ENCODE assay signal across 8 cellular contexts in the genomic region with DNA sequence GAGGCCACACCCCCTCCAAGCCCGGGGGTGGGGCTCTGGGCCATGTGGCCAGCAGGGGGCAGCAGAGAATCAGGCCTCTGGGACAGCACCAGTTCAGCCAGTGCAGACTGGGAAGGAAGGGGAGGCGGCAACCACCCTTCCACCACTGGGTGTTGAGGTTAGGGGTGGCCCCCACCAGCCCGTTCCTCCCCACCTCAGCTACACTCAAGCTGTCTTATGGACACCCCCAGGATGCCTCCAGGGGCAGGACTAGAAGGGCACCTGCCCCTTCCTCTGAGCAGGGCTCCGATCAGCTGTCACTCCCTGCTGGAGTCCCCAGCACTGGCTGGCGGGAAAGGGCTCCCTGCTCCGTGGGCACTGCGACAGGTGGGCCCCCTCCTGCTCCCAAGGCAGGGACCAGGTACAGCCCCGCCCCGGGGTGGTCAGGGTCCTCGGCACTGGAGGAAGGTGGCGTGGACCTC. TPM values are rescaled to one million over a fixed set of nuclear protein-coding genes. Genes with fewer than 3 reads are reported as not detected.
DNase-seq lines count a peak whose midpoint lies in the region; ATAC-seq, FAIRE-seq and TF ChIP-seq lines count a peak whose summit lies in the region.

No MANE protein-coding gene starts in this region.

- H3K9ac ChIP-seq in IMR-90 (ENCODE audit: low read depth, low read length) = no peak overlapping the region

- no peaks in the 10 kb centered on the region; the same call in 1 of the 2 replicates for H4K20me1 ChIP-seq in IMR-90 (ENCODE audit: insufficient read depth, low read length)

- H3K23ac ChIP-seq in IMR-90 (ENCODE audit: low read depth, low read length) = no peak overlapping the region

- H3K9me1 ChIP-seq in IMR-90 (ENCODE audit: insufficient read depth, low read length) = no peaks in the 10 kb centered on the region

- no peaks in the 10 kb centered on the region for H3K9me3 Mint-ChIP-seq in T-helper 2 cell treated with Interferon-gamma antibody and Interleukin-4, amounts not matched to agents 5 μg/mL and 100 μg/mL, for 36 hours

- WGBS in IMR-90 (ENCODE audit: extremely low coverage in 2 of 2, insufficient read length in 1 of 2), 2 experiments = no CpG with 5 or more reads among the region's 11 CpGs
- WGBS in right cardiac atrium = 59% methylated on average over 11 of the region's 11 CpGs
- 54 to 70% (median 62%) methylated on average over 10 to 11 of the region's 11 CpGs for WGBS in small intestine, 3 donors

- no peak overlapping the region for H3K56ac ChIP-seq in IMR-90 (ENCODE audit: extremely low read depth, insufficient read depth, low read length)

- CTCF ChIA-PET in IMR-90 (lab: Yijun Ruan, JAX) = interaction anchor here (0.6 to 2.3 kb wide), 4 partner anchors 22 to 106 kb away, joined by 3 to 12 read pairs (median 3); a partner anchor contains a TSS

- dilution Hi-C loops in IMR-90 (cut with HindIII; ENCODE audit: low sequenced_read_pairs, unreplicated experiment) = no loop called here

- no peak overlapping the region for H2AFZ ChIP-seq in IMR-90 (replicated peaks; ENCODE audit: low read length, poor library complexity)

- peak; percentile 97 for DNase-seq in GM03348 (ENCODE audit: low spot score)
- peak; percentile 69 for DNase-seq in IMR-90
- peak; percentile 80 for DNase-seq in T-helper 2 cell treated with Interferon-gamma antibody and Interleukin-4, amounts not matched to agents 5 μg/mL and 100 μg/mL, for 36 hours (ENCODE audit: low spot score)
- peak; percentile 41 for DNase-seq in amniotic stem cell (lab: John Stamatoyannopoulos, UW)
- peak; percentile 90 to 95 (median 95) for DNase-seq in right cardiac atrium
- peak; percentile 84 for DNase-seq in small intestine
- DNase-seq in cortex of kidney (lab: John Stamatoyannopoulos, UW) = no peak

- H2BK120ac ChIP-seq in IMR-90 (ENCODE audit: low read depth, low read length) = no peak overlapping the region

- H3K36me3 ChIP-seq in IMR-90 (ENCODE audit: control insufficient read depth, insufficient read depth, low read length) (peaks cover 53% of the 10 kb centered on the region), small intestine (ENCODE audit: control insufficient read depth in 2 of 2, insufficient read depth in 2 of 2, low read length in 2 of 2) (peaks cover 0 to 14% of the 10 kb centered on the region in 2 donors)

- H2BK15ac ChIP-seq in IMR-90 (ENCODE audit: low read depth, low read length) = no peak overlapping the region

- H3K9me3 ChIP-seq in IMR-90 (ENCODE audit: control insufficient read depth, insufficient read depth, low read length) = no peaks in the 10 kb centered on the region
- no peaks in the 10 kb centered on the region for H3K9me3 ChIP-seq in right cardiac atrium (ENCODE audit: control insufficient read depth, low read length)
- H3K9me3 ChIP-seq in small intestine (ENCODE audit: control insufficient read depth, low read depth) = no peaks in the 10 kb centered on the region

- TF ChIP-seq CTCF in IMR-90 (conservative IDR thresholded peaks at IDR 0.05; ENCODE audit: low read depth, low read length) = peak; percentile 97

- H3K4me3 ChIP-seq in IMR-90 (ENCODE audit: insufficient read depth, low read depth, low read length) (no peak overlapping the region), right cardiac atrium (ENCODE audit: low read length) (no peak overlapping the region), small intestine (ENCODE audit: low read depth in 1 of 2, low read length in 2 of 2) (no peak overlapping the region)

- H3K27me3 ChIP-seq in IMR-90 (ENCODE audit: control insufficient read depth, insufficient read depth, low read length) (no peaks in the 10 kb centered on the region), right cardiac atrium (ENCODE audit: control insufficient read depth, insufficient read depth) (no peaks in the 10 kb centered on the region), small intestine (ENCODE audit: control insufficient read depth in 2 of 2, insufficient read depth in 2 of 2, low read length in 2 of 2) (no peaks in the 10 kb centered on the region)

- H3K4me1 Mint-ChIP-seq in T-helper 2 cell treated with Interferon-gamma antibody and Interleukin-4, amounts not matched to agents 5 μg/mL and 100 μg/mL, for 36 hours (ENCODE audit: low read depth) = no peaks in the 10 kb centered on the region

- no peak overlapping the region for H3K27ac Mint-ChIP-seq in T-helper 2 cell treated with Interferon-gamma antibody and Interleukin-4, amounts not matched to agents 5 μg/mL and 100 μg/mL, for 36 hours

- H4K5ac ChIP-seq in IMR-90 (ENCODE audit: low read depth, low read length) = no peak overlapping the region

- H3K36me3 Mint-ChIP-seq in T-helper 2 cell treated with Interferon-gamma antibody and Interleukin-4, amounts not matched to agents 5 μg/mL and 100 μg/mL, for 36 hours (ENCODE audit: low read depth) = no peaks in the 10 kb centered on the region

- 0 out of 2 replicates have a peak, but pooled peaks cover 2% of the 10 kb centered on the region for H3K4me1 ChIP-seq in IMR-90 (ENCODE audit: control insufficient read depth, insufficient read depth, low read length)
- H3K4me1 ChIP-seq in right cardiac atrium (ENCODE audit: control insufficient read depth, insufficient read depth, low read length) = no peaks in the 10 kb centered on the region
- no peaks in the 10 kb centered on the region for H3K4me1 ChIP-seq in small intestine (ENCODE audit: control insufficient read depth in 2 of 2, insufficient read depth in 1 of 2, low read depth in 1 of 2, low read length in 1 of 2)

- in situ Hi-C loops in IMR-90 (cut with MboI; ENCODE audit: low sequenced_read_pairs) = loop anchor here (10.0 kb wide), 2 partner anchors 107 to 247 kb away; a partner anchor contains a TSS

- intact Hi-C loops in IMR-90 (cut with micrococcal nuclease) (loop anchor here (1.0 kb wide), 3 partner anchors 106 to 244 kb away; a partner anchor contains a TSS), right cardiac atrium (cut with DNase I) (loop anchor here in 3 of 4 donors (2.0 to 10.0 kb wide), 4 partner anchors 101 to 247 kb away; a partner anchor contains a TSS)

- H4K8ac ChIP-seq in IMR-90 (ENCODE audit: low read depth in 2 of 2, low read length in 2 of 2) = no peak overlapping the region

- no peak overlapping the region for H3K14ac ChIP-seq in IMR-90 (replicated peaks; ENCODE audit: low read depth, low read length)

- H2BK20ac ChIP-seq in IMR-90 (ENCODE audit: low read depth, low read length) = no peak overlapping the region

- no peak overlapping the region for H3K18ac ChIP-seq in IMR-90 (ENCODE audit: low read depth, low read length)

- no TSS peak for BruUV-seq in IMR-90 (replicated peaks; lab: Mats Ljungman, UMichigan)

- H2AK5ac ChIP-seq in IMR-90 (ENCODE audit: low read depth, low read length) = no peak overlapping the region

- H3K4me3 Mint-ChIP-seq in T-helper 2 cell treated with Interferon-gamma antibody and Interleukin-4, amounts not matched to agents 5 μg/mL and 100 μg/mL, for 36 hours = no peak overlapping the region

- H3K4me2 ChIP-seq in IMR-90 (ENCODE audit: low read depth, low read length) = no peak overlapping the region

- no peak overlapping the region for H4K91ac ChIP-seq in IMR-90 (ENCODE audit: insufficient read depth, low read depth, low read length)

- H3K27ac ChIP-seq in IMR-90 (ENCODE audit: insufficient read depth, low read length) (no peak overlapping the region), right cardiac atrium (ENCODE audit: low read length) (no peak overlapping the region), small intestine (ENCODE audit: low read depth in 1 of 2, low read length in 1 of 2) (no peak overlapping the region)

- ATAC-seq in GM21526 (IDR thresholded peaks at IDR 0.05; ENCODE audit: low FRiP score, unreplicated experiment) (peak; percentile 74), IMR-90 (ENCODE audit: low read depth) (peak; percentile 99), right cardiac atrium (peak; percentile 83 to 86)

- no peaks in the 10 kb centered on the region for H3K27me3 Mint-ChIP-seq in T-helper 2 cell treated with Interferon-gamma antibody and Interleukin-4, amounts not matched to agents 5 μg/mL and 100 μg/mL, for 36 hours (ENCODE audit: low read depth)

- no peak overlapping the region for H3K4ac ChIP-seq in IMR-90 (ENCODE audit: low read depth, low read length)

- TF ChIP-seq POLR2A in IMR-90 (IDR thresholded peaks at IDR 0.05; ENCODE audit: low read depth, low read length) = no peak; the same call in 1 of the 2 replicates

- no peak for FAIRE-seq in small intestine (lab: Jason Lieb, UNC)

- peak overlapping the region; percentile 77 for H2AK9ac ChIP-seq in IMR-90 (replicated peaks; ENCODE audit: low read depth, low read length, poor library complexity)

- H2BK5ac ChIP-seq in IMR-90 (ENCODE audit: low read depth, low read length, poor library complexity, severe bottlenecking) = no peak overlapping the region

- H3K79me1 ChIP-seq in IMR-90 (ENCODE audit: low read depth in 1 of 2, low read length in 2 of 2) = no peaks in the 10 kb centered on the region

- TF ChIP-seq RAD21 in IMR-90 (IDR thresholded peaks at IDR 0.05; ENCODE audit: low read length) = peak; percentile 95

- POLR2A ChIA-PET in IMR-90 (lab: Charles Lee; ENCODE audit: unreplicated experiment) = no interaction called here

TF ChIP-seq in IMR-90, 13 proteins besides CTCF, POLR2A, EP300 and RAD21 (continues in another document):
- TF ChIP-seq RCOR1 (IDR thresholded peaks at IDR 0.05; ENCODE audit: insufficient replicate concordance, low read length) (no peak), BHLHE40 (IDR thresholded peaks at IDR 0.05; ENCODE audit: low read depth, low read length) (no peak), RFX5 (IDR thresholded peaks at IDR 0.05; ENCODE audit: low read depth, low read length) (no peak), MAZ (IDR thresholded peaks at IDR 0.05; ENCODE audit: borderline replicate concordance, low read depth, low read length) (peak; percentile 90; the same call in 1 of the 2 replicates), CEBPB (IDR thresholded peaks at IDR 0.05; ENCODE audit: low read depth, low read length) (no peak), MXI1 (IDR thresholded peaks at IDR 0.05; ENCODE audit: borderline replicate concordance, low read depth, low read length) (0 out of 2 replicates have a peak, but pooled peaks have one; percentile 51)

RNA-seq across cellular contexts. Expression of a gene that starts 21.8 kb away (rescaled TPM):
- total RNA-seq in IMR-90 (2012; rRNA removed) (10.9 and 14.2 TPM in 2 replicates), right cardiac atrium (10 to 100 TPM in 3 of 4 donors, 1 to 10 TPM in 1; 8.4 to 16.3 (median 12.3) TPM)
- polyA plus RNA-seq in IMR-90 (2012; rRNA removed) (23.5 and 27.6 TPM in 2 replicates), right cardiac atrium (10.2 TPM), small intestine (10 to 100 TPM in 1 of 3 donors, 1 to 10 TPM in 2; 9.6 to 19.3 (median 9.7) TPM)
- 15.9 and 23.1 TPM in 2 replicates for polyA plus RNA-seq in IMR-90 (2012; cell fraction: cytosol; rRNA removed)
- 67.2 and 166 TPM in 2 replicates for polyA plus RNA-seq in IMR-90 (2012; cell fraction: nucleus; rRNA removed; ENCODE audit: low replicate concordance)

RNA-seq across cellular contexts. Expression of a gene that starts 44.9 kb away (rescaled TPM):
- 38.3 and 48.6 TPM in 2 replicates for total RNA-seq in IMR-90 (2012; rRNA removed)
- polyA plus RNA-seq in IMR-90 (2012; rRNA removed) = 62.5 and 66.6 TPM in 2 replicates
- polyA plus RNA-seq in IMR-90 (2012; cell fraction: cytosol; rRNA removed) = 43.3 and 62.3 TPM in 2 replicates
- polyA plus RNA-seq in IMR-90 (2012; cell fraction: nucleus; rRNA removed; ENCODE audit: low replicate concordance) = 123 and 327 TPM in 2 replicates
- total RNA-seq in right cardiac atrium = 10 to 100 TPM; 45.8 to 67.5 (median 50.0) TPM
- polyA plus RNA-seq in right cardiac atrium = 39.9 TPM
- polyA plus RNA-seq in small intestine = 100 to 1,000 TPM in 2 of 3 donors, 10 to 100 TPM in 1; 12.8 to 237 (median 173) TPM
